ENCODE assay signal across 1 cellular context in the genomic region with DNA sequence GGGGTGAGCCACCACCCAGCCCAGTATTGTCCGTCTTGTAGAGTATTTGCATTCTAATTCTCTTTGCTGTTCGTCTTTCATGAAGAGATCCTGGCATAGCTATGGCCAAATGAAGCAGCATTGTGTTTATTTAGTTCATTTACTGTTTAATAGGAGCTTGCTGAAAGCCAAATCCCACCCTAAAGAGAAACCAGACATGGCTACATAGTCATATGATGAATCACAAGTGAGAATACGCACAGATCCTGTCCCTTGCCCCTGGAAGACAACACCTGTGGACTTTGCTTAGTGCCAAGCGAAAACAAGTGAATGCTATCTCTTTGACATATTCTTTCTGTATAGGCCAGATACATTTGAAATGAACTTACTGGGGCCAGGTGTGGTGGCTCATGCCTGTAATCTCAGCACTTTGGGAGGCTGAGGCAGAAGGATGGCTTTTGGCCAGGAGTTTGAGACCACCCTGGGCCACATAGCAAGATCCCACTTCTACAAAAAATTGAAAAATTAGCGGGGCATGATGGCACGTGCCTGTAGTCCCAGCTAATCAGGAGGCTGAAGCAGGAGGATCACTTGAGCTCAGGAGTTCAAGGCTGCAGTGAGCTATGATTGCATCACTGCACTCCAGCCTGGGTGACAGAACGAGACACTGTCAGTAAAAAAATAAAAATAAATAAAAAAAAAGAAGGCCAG.
TF ChIP-seq lines count a peak whose summit lies in the region.

No MANE protein-coding gene starts in this region.

TF ChIP-seq in IMR-90, 13 proteins besides CTCF, POLR2A, EP300 and RAD21:
- TF ChIP-seq NFE2L2 (IDR thresholded peaks at IDR 0.05; ENCODE audit: low read depth, low read length) (no peak), RCOR1 (IDR thresholded peaks at IDR 0.05; ENCODE audit: insufficient replicate concordance, low read length) (no peak), CEBPB (IDR thresholded peaks at IDR 0.05; ENCODE audit: low read depth, low read length) (peak; percentile 33; the same call in 1 of the 2 replicates), BHLHE40 (IDR thresholded peaks at IDR 0.05; ENCODE audit: low read depth, low read length) (no peak), MAFK (IDR thresholded peaks at IDR 0.05; ENCODE audit: low read depth, low read length) (no peak), MAZ (IDR thresholded peaks at IDR 0.05; ENCODE audit: borderline replicate concordance, low read depth, low read length) (no peak), CHD1 (IDR thresholded peaks at IDR 0.05; ENCODE audit: low read depth, low read length) (no peak), RFX5 (IDR thresholded peaks at IDR 0.05; ENCODE audit: low read depth, low read length) (no peak), SMC3 (IDR thresholded peaks at IDR 0.05; ENCODE audit: low read depth, low read length) (no peak), MXI1 (IDR thresholded peaks at IDR 0.05; ENCODE audit: borderline replicate concordance, low read depth, low read length) (no peak), ELK1 (IDR thresholded peaks at IDR 0.05; ENCODE audit: borderline replicate concordance, low read depth, low read length) (no peak), FOS (IDR thresholded peaks at IDR 0.05; ENCODE audit: low read depth, low read length) (peak; percentile 26; the same call in 1 of the 2 replicates)
- TF ChIP-seq, protein P1, sequence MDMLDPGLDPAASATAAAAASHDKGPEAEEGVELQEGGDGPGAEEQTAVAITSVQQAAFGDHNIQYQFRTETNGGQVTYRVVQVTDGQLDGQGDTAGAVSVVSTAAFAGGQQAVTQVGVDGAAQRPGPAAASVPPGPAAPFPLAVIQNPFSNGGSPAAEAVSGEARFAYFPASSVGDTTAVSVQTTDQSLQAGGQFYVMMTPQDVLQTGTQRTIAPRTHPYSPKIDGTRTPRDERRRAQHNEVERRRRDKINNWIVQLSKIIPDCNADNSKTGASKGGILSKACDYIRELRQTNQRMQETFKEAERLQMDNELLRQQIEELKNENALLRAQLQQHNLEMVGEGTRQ (IDR thresholded peaks at IDR 0.05; ENCODE audit: low read depth, low read length): no peak
